ENCODE assay signal across 1 cellular context in the genomic region with DNA sequence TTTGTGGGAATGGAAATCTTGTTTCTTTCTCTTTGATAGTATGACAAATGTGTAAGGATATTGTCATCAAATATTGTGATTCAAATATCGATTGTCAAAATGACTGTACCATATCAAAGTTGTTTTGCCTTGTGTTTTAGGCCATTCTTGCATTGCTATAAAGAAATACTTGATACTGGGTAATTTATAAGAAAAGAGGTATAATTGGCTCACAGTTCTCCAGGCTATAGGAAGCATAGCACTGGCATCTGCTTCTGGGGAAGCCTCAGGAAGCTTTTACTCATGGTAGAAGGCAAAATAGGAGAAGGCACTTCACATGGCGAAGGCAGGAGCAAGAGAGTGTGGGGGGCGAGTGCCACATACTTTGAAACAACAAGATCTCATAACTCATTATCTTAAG.
TF ChIP-seq lines count a peak whose summit lies in the region.

No MANE protein-coding gene starts in this region.

TF ChIP-seq in GM23338, 12 proteins besides CTCF, POLR2A, EP300 and RAD21 (continued from another document):
- TF ChIP-seq ZNF462 (CRISPR knock-in tag; IDR thresholded peaks at IDR 0.05) (no peak), ZNF331 (CRISPR knock-in tag; IDR thresholded peaks at IDR 0.05; ENCODE audit: low read depth) (no peak), STAT1 (IDR thresholded peaks at IDR 0.05; ENCODE audit: unreplicated experiment) (no peak), CREB1 (CRISPR knock-in tag; IDR thresholded peaks at IDR 0.05; ENCODE audit: low read depth) (no peak), NANOG (IDR thresholded peaks at IDR 0.05; ENCODE audit: borderline replicate concordance) (no peak), JUNB (IDR thresholded peaks at IDR 0.05; ENCODE audit: unreplicated experiment) (no peak), EZH2 (IDR thresholded peaks at IDR 0.05; ENCODE audit: low read depth, unreplicated experiment) (no peak), ETS1 (IDR thresholded peaks at IDR 0.05) (no peak), POLR2AphosphoS5 (IDR thresholded peaks at IDR 0.05; ENCODE audit: low read depth) (no peak)
